ENCODE assay signal across 2 cellular contexts in genomic region chr13:35818577-35819165, GRCh38.
TF ChIP-seq lines count a peak whose summit lies in the region.

No MANE protein-coding gene starts in this region.

TF ChIP-seq in H1, 55 proteins besides CTCF, POLR2A, EP300 and RAD21 (continued from another document):
- TF ChIP-seq CBX5 (IDR thresholded peaks at IDR 0.05; ENCODE audit: low read depth, low read length) (no peak), PHF8 (conservative IDR thresholded peaks at IDR 0.05; ENCODE audit: low read depth, low read length) (no peak), CHD2 (IDR thresholded peaks at IDR 0.05; ENCODE audit: low read length) (no peak), EGR1 (IDR thresholded peaks at IDR 0.05; ENCODE audit: borderline replicate concordance, low read depth, low read length) (no peak), SAP30 (IDR thresholded peaks at IDR 0.05; ENCODE audit: insufficient read depth, insufficient replicate concordance, low read length) (no peak), KDM4A (IDR thresholded peaks at IDR 0.05; ENCODE audit: low read depth, low read length, severe bottlenecking) (no peak)

TF ChIP-seq in neural cell, 6 proteins besides CTCF, POLR2A, EP300 and RAD21 (continued from another document):
- TF ChIP-seq TAF1 (IDR thresholded peaks at IDR 0.05; ENCODE audit: low read depth) (no peak), MXI1 (conservative IDR thresholded peaks at IDR 0.05; ENCODE audit: poor library complexity, severe bottlenecking) (no peak), EZH2 (IDR thresholded peaks at IDR 0.05; ENCODE audit: borderline replicate concordance, insufficient read depth, low read length, poor library complexity, severe bottlenecking) (no peak), REST (IDR thresholded peaks at IDR 0.05; ENCODE audit: borderline replicate concordance) (no peak)
